In the genomic region with DNA sequence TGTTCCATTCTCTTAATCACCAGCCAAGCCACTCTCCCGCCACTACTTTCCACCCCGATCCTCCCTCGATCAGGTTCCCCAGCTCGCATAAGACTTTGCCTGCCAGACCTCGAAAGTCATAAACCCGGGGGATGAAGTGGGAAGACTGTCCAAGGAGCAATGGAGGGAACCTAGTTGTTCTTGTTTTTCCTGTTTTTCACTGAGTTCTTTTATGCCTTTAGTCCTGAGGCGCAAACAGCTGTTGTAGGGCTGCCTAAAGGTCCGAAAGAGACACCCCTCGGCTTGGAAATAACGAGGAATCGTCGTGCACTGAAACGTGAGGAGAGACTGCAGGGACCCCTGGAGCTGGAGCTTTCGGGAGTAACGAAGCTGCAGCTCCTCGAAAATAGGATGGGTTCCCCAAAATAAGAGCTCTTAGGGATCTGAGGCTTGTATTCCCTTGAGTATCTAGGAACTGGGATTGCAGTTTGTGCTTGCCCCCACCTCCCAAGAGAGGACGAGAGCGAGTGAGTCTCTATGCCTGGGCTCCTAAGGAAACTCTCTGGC, we compare ENCODE assay signal across 8 cellular contexts. TPM values are rescaled to one million over a fixed set of nuclear protein-coding genes. Genes with fewer than 3 reads are reported as not detected.
DNase-seq lines count a peak whose midpoint lies in the region; ATAC-seq and TF ChIP-seq lines count a peak whose summit lies in the region.

No MANE protein-coding gene starts in this region.

- no peak for DNase-seq in activated CD4-positive, alpha-beta T cell treated with anti-CD3 and anti-CD28 coated beads, Interleukin-2, amount 10 ng/mL, durations not matched to agents 7 days and 5 days
- no peak for DNase-seq in activated CD4-positive, alpha-beta T cell treated with anti-CD3 and anti-CD28 coated beads, Interleukin-2, amount 50 U/mL, for 1 hour
- no peak for DNase-seq in PC-9
- no peak for DNase-seq in foreskin keratinocyte
- DNase-seq in smooth muscle cell (lab: John Stamatoyannopoulos, UW; ENCODE audit: unreplicated experiment) = no peak
- no peak for DNase-seq in ACHN
- DNase-seq in KG1 (lab: John Stamatoyannopoulos, UW) = no peak

- BruUV-seq in PC-9 (replicated peaks; lab: Mats Ljungman, UMichigan) = no TSS peak

- WGBS in smooth muscle cell (ENCODE audit: low lambda C conversion rate) = 2% methylated on average over 18 of the region's 18 CpGs

- POLR2A ChIA-PET in activated CD4-positive, alpha-beta T cell treated with anti-CD3 and anti-CD28 coated beads, Interleukin-2, amount 10 ng/mL, durations not matched to agents 7 days and 5 days (lab: Charles Lee) = no interaction called here
- POLR2A ChIA-PET in PC-9 (lab: Charles Lee; ENCODE audit: unreplicated experiment) = interaction anchor here (0.7 kb wide), 1 partner anchor 1652 kb away, joined by 3 read pairs; no protein-coding TSS in a partner anchor

- in situ Hi-C loops in ACHN (cut with HindIII; ENCODE audit: low pct_ligation_motif_present, low pct_unique_long_range_greater_than_20kb, low sequenced_read_pairs) = no loop called here

- peak overlapping the region; percentile 68 for H3K4me3 Mint-ChIP-seq in activated CD4-positive, alpha-beta T cell treated with anti-CD3 and anti-CD28 coated beads, Interleukin-2, amount 10 ng/mL, durations not matched to agents 7 days and 5 days

- peak; percentile 25 for ATAC-seq in foreskin keratinocyte
- ATAC-seq in GM18502 (IDR thresholded peaks at IDR 0.05; ENCODE audit: poor library complexity, unreplicated experiment) = no peak

- TF ChIP-seq CTCF in PC-9 (conservative IDR thresholded peaks at IDR 0.05) = peak; percentile 35; the same call in 1 of the 2 replicates
- no peak for TF ChIP-seq CTCF in foreskin keratinocyte (conservative IDR thresholded peaks at IDR 0.05)
- TF ChIP-seq CTCF in smooth muscle cell (IDR thresholded peaks at IDR 0.05; ENCODE audit: borderline replicate concordance, insufficient read depth, poor library complexity, severe bottlenecking) = peak; percentile 10

- peaks cover 16% of the 10 kb centered on the region for H3K4me1 Mint-ChIP-seq in activated CD4-positive, alpha-beta T cell treated with anti-CD3 and anti-CD28 coated beads, Interleukin-2, amount 10 ng/mL, durations not matched to agents 7 days and 5 days

- H3K4me2 ChIP-seq in PC-9 (peak overlapping the region; percentile 90), smooth muscle cell (peak overlapping the region; percentile 96)

- no peaks in the 10 kb centered on the region for H3K79me2 ChIP-seq in PC-9 (ENCODE audit: low read depth)
- no peaks in the 10 kb centered on the region for H3K79me2 ChIP-seq in smooth muscle cell (ENCODE audit: low read depth)

- no peak overlapping the region for H3K27ac Mint-ChIP-seq in activated CD4-positive, alpha-beta T cell treated with anti-CD3 and anti-CD28 coated beads, Interleukin-2, amount 10 ng/mL, durations not matched to agents 7 days and 5 days

- H3K9me2 ChIP-seq in PC-9 (ENCODE audit: insufficient read depth) = no peaks in the 10 kb centered on the region

- H3K36me3 ChIP-seq in PC-9 (ENCODE audit: low read depth) = no peaks in the 10 kb centered on the region
- H3K36me3 ChIP-seq in smooth muscle cell (ENCODE audit: low read depth) = no peaks in the 10 kb centered on the region

- H3K27me3 Mint-ChIP-seq in activated CD4-positive, alpha-beta T cell treated with anti-CD3 and anti-CD28 coated beads, Interleukin-2, amount 10 ng/mL, durations not matched to agents 7 days and 5 days = peaks cover 94% of the 10 kb centered on the region

- H3K9me3 ChIP-seq in PC-9 (ENCODE audit: insufficient read depth, low read depth) (no peaks in the 10 kb centered on the region), smooth muscle cell (replicated peaks; ENCODE audit: low read depth) (no peaks in the 10 kb centered on the region)

- intact Hi-C loops in PC-9 (cut with micrococcal nuclease; ENCODE audit: unreplicated experiment) = loop anchor here (1.0 to 10.0 kb wide), 8 partner anchors 96 to 1633 kb away; a partner anchor contains a TSS

- peaks cover 3% of the 10 kb centered on the region for H3K36me3 Mint-ChIP-seq in activated CD4-positive, alpha-beta T cell treated with anti-CD3 and anti-CD28 coated beads, Interleukin-2, amount 10 ng/mL, durations not matched to agents 7 days and 5 days (ENCODE audit: low read depth)

- H3F3A ChIP-seq in PC-9 (ENCODE audit: insufficient read depth, low read depth) (no peaks in the 10 kb centered on the region), smooth muscle cell (ENCODE audit: low read depth) (peaks cover 3% of the 10 kb centered on the region)

- H3K27me3 ChIP-seq in PC-9 (ENCODE audit: insufficient read depth, low read depth) (peaks cover 52% of the 10 kb centered on the region), foreskin keratinocyte (peaks cover 100% of the 10 kb centered on the region), smooth muscle cell (ENCODE audit: low read depth) (peaks cover 100% of the 10 kb centered on the region)

- peak overlapping the region; percentile 91 for H2AFZ ChIP-seq in PC-9
- H2AFZ ChIP-seq in smooth muscle cell (ENCODE audit: low read depth) = peak overlapping the region; percentile 89

- H3K27ac ChIP-seq in PC-9 = no peak overlapping the region
- no peak overlapping the region for H3K27ac ChIP-seq in foreskin keratinocyte
- H3K27ac ChIP-seq in smooth muscle cell (ENCODE audit: low read depth) = no peak overlapping the region

- H4K20me1 ChIP-seq in PC-9 (ENCODE audit: insufficient read depth) (no peaks in the 10 kb centered on the region), smooth muscle cell (ENCODE audit: low read depth) (no peaks in the 10 kb centered on the region)

- H3K4me1 ChIP-seq in PC-9 (replicated peaks; ENCODE audit: insufficient read depth) = peaks cover 13% of the 10 kb centered on the region; the same call in 1 of the 2 replicates
- no peaks in the 10 kb centered on the region for H3K4me1 ChIP-seq in foreskin keratinocyte
- H3K4me1 ChIP-seq in smooth muscle cell (ENCODE audit: low read depth) = no peaks in the 10 kb centered on the region

- H3K4me3 ChIP-seq in PC-9 (peak overlapping the region; percentile 65; the same call in 1 of the 2 replicates), smooth muscle cell (peak overlapping the region; percentile 58)

- H3K9me3 Mint-ChIP-seq in activated CD4-positive, alpha-beta T cell treated with anti-CD3 and anti-CD28 coated beads, Interleukin-2, amount 10 ng/mL, durations not matched to agents 7 days and 5 days = no peaks in the 10 kb centered on the region

- CTCF ChIA-PET in activated CD4-positive, alpha-beta T cell treated with anti-CD3 and anti-CD28 coated beads, Interleukin-2, amount 10 ng/mL, durations not matched to agents 7 days and 5 days (lab: Charles Lee) = interaction anchor here (0.6 to 2.1 kb wide), 14 partner anchors 10 to 846 kb away, joined by 3 to 6 read pairs (median 4); no protein-coding TSS in a partner anchor
- CTCF ChIA-PET in PC-9 (lab: Charles Lee) = interaction anchor here (0.5 to 2.3 kb wide), 11 partner anchors 9 to 1382 kb away, joined by 3 to 22 read pairs (median 4); no protein-coding TSS in a partner anchor

- no peak overlapping the region for H3K9ac ChIP-seq in smooth muscle cell (ENCODE audit: low read depth)

RNA-seq across cellular contexts. Expression of a gene that starts 1.7 kb away (rescaled TPM):
- not detected for total RNA-seq in activated CD4-positive, alpha-beta T cell treated with anti-CD3 and anti-CD28 coated beads, Interleukin-2, amount 10 ng/mL, durations not matched to agents 7 days and 5 days
- total RNA-seq in PC-9 (2021) (not detected in 2 replicates), foreskin keratinocyte (not detected in 2 replicates), smooth muscle cell (0.54 TPM in 1 of 2 replicates, not detected in the other)
- polyA plus RNA-seq in foreskin keratinocyte (not detected in 2 replicates), smooth muscle cell (not detected in 2 replicates)

RNA-seq across cellular contexts. Expression of a gene that starts 5.4 kb away (rescaled TPM):
- total RNA-seq in activated CD4-positive, alpha-beta T cell treated with anti-CD3 and anti-CD28 coated beads, Interleukin-2, amount 10 ng/mL, durations not matched to agents 7 days and 5 days = not detected
- total RNA-seq in PC-9 (2021) (not detected in 2 replicates), foreskin keratinocyte (not detected in 2 replicates), smooth muscle cell (0.31 and 1.9 TPM in 2 replicates)
- polyA plus RNA-seq in foreskin keratinocyte (not detected in 2 replicates), smooth muscle cell (0.45 and 1.9 TPM in 2 replicates)

RNA-seq across cellular contexts. Expression of a gene that starts 9.2 kb away (rescaled TPM):
- not detected for total RNA-seq in activated CD4-positive, alpha-beta T cell treated with anti-CD3 and anti-CD28 coated beads, Interleukin-2, amount 10 ng/mL, durations not matched to agents 7 days and 5 days
- not detected in 2 replicates for total RNA-seq in PC-9 (2021)
- total RNA-seq in foreskin keratinocyte = not detected in 2 replicates
- not detected in 2 replicates for polyA plus RNA-seq in foreskin keratinocyte
- total RNA-seq in smooth muscle cell = 4.4 and 9.8 TPM in 2 replicates
- polyA plus RNA-seq in smooth muscle cell = 7.9 and 9.0 TPM in 2 replicates

RNA-seq across cellular contexts. Expression of a gene that starts 14.1 kb away (rescaled TPM):
- total RNA-seq in activated CD4-positive, alpha-beta T cell treated with anti-CD3 and anti-CD28 coated beads, Interleukin-2, amount 10 ng/mL, durations not matched to agents 7 days and 5 days = not detected
- total RNA-seq in PC-9 (2021) = not detected in 2 replicates
- total RNA-seq in foreskin keratinocyte = not detected in 2 replicates
- polyA plus RNA-seq in foreskin keratinocyte = not detected in 2 replicates
- 0.04 TPM in 1 of 2 replicates, not detected in the other for total RNA-seq in smooth muscle cell
- not detected in 2 replicates for polyA plus RNA-seq in smooth muscle cell

RNA-seq across cellular contexts. Expression of a gene that starts 18.7 kb away (rescaled TPM):
- total RNA-seq in activated CD4-positive, alpha-beta T cell treated with anti-CD3 and anti-CD28 coated beads, Interleukin-2, amount 10 ng/mL, durations not matched to agents 7 days and 5 days = not detected
- not detected in 2 replicates for total RNA-seq in PC-9 (2021)
- total RNA-seq in foreskin keratinocyte = not detected in 2 replicates
- not detected in 2 replicates for polyA plus RNA-seq in foreskin keratinocyte
- 6.7 and 9.9 TPM in 2 replicates for total RNA-seq in smooth muscle cell
- 10.6 and 11.4 TPM in 2 replicates for polyA plus RNA-seq in smooth muscle cell
